8 cellular contexts compared by ENCODE assay signal in genomic region chr10:71396714-71397339, GRCh38. TPM values are rescaled to one million over a fixed set of nuclear protein-coding genes. Genes with fewer than 3 reads are reported as not detected.
A peak's percentile ranks its signal among the peaks of the same experiment; 100 is the strongest.
DNase-seq lines count a peak whose midpoint lies in the region; ATAC-seq, FAIRE-seq and TF ChIP-seq lines count a peak whose summit lies in the region.

Gene CDH23 (plus strand): TSS chr10:71396920. CDS start chr10:71439832, 42,912 bp downstream.

- peaks cover 52 to 59% (median 54%) of the 10 kb centered on the region in 3 donors for H3K27me3 Mint-ChIP-seq in CD14-positive monocyte (ENCODE audit: low read depth in 3 of 3)
- peaks cover 85% of the 10 kb centered on the region for H3K27me3 Mint-ChIP-seq in astrocyte (ENCODE audit: low read depth, unreplicated experiment)

- H3K4me1 Mint-ChIP-seq in CD14-positive monocyte: peaks cover 16% of the 10 kb centered on the region
- peaks cover 2% of the 10 kb centered on the region for H3K4me1 Mint-ChIP-seq in astrocyte (ENCODE audit: low read depth, unreplicated experiment)

- H4K20me1 ChIP-seq in astrocyte (ENCODE audit: insufficient read depth, low read length): peaks cover 4% of the 10 kb centered on the region

- no peaks in the 10 kb centered on the region for H3K9me3 ChIP-seq in astrocyte (ENCODE audit: insufficient read depth, low read depth, low read length)
- H3K9me3 ChIP-seq in left lung: no peaks in the 10 kb centered on the region
- no peaks in the 10 kb centered on the region for H3K9me3 ChIP-seq in thymus (ENCODE audit: control insufficient read depth)

- ATAC-seq in left lung: peak; percentile 53
- ATAC-seq in HG02885 (IDR thresholded peaks at IDR 0.05; ENCODE audit: poor library complexity, unreplicated experiment): no peak
- ATAC-seq in GM21717 (IDR thresholded peaks at IDR 0.05; ENCODE audit: unreplicated experiment): no peak

- intact Hi-C loops in CD14-positive monocyte (cut with micrococcal nuclease) (no loop called here), left lung (cut with DNase I) (loop anchor here in 1 of 2 donors (5.0 to 10.0 kb wide), 2 partner anchors 170 to 298 kb away; no protein-coding TSS in a partner anchor)

- H3K36me3 ChIP-seq in astrocyte (ENCODE audit: insufficient read depth, low read length) (no peaks in the 10 kb centered on the region), left lung (no peaks in the 10 kb centered on the region), thymus (ENCODE audit: control insufficient read depth, insufficient read depth) (no peaks in the 10 kb centered on the region)

- under 1% methylated on average over 97 of the region's 97 CpGs for WGBS in thymus

- H3K4me3 Mint-ChIP-seq in CD14-positive monocyte (peak within 1 kb of the TSS; percentile 74 to 86), astrocyte (ENCODE audit: unreplicated experiment) (peak within 1 kb of the TSS; percentile 40)

- DNase-seq in CD14-positive monocyte (ENCODE audit: low spot score): no peak
- DNase-seq in HuH-7.5 (ENCODE audit: low spot score): peak; percentile 36
- DNase-seq in astrocyte (ENCODE audit: low read depth): no peak
- peak in 1 of 2 donors; percentile 85 for DNase-seq in left lung
- no peak for DNase-seq in T-helper 1 cell

- H3K4me2 ChIP-seq in astrocyte (ENCODE audit: low read length): peak within 1 kb of the TSS; percentile 76

- H3K27me3 ChIP-seq in astrocyte (ENCODE audit: insufficient read depth, low read length) (peaks cover 62% of the 10 kb centered on the region), left lung (peaks cover 27 to 80% of the 10 kb centered on the region in 2 donors), thymus (ENCODE audit: control insufficient read depth, insufficient read depth) (peaks cover 36% of the 10 kb centered on the region)

- H3K4me1 ChIP-seq in astrocyte (ENCODE audit: insufficient read depth, low read length) (peaks cover 6% of the 10 kb centered on the region), left lung (peaks cover 8 to 19% of the 10 kb centered on the region in 2 donors), thymus (ENCODE audit: control insufficient read depth, insufficient read depth, low read length) (peaks cover 8% of the 10 kb centered on the region)

- H3K27ac ChIP-seq in astrocyte (ENCODE audit: low read depth, low read length) (no peak within 1 kb of the TSS), left lung (no peak within 1 kb of the TSS), thymus (ENCODE audit: low read depth) (peak within 1 kb of the TSS; percentile 37)

- TF ChIP-seq CTCF in CD14-positive monocyte (IDR thresholded peaks at IDR 0.05) (no peak), astrocyte (IDR thresholded peaks at IDR 0.05; ENCODE audit: insufficient read depth, low read depth, low read length) (no peak), left lung (IDR thresholded peaks at IDR 0.05) (no peak)

- H3K9me3 Mint-ChIP-seq in CD14-positive monocyte (peaks cover 0 to 22% (median 3%) of the 10 kb centered on the region in 7 donors), astrocyte (ENCODE audit: unreplicated experiment) (no peaks in the 10 kb centered on the region)

- no peak within 1 kb of the TSS for H3K4me3 ChIP-seq in astrocyte (ENCODE audit: insufficient read depth, low read depth, low read length)
- peak within 1 kb of the TSS; percentile 34 to 41 for H3K4me3 ChIP-seq in left lung
- peak within 1 kb of the TSS; percentile 54 for H3K4me3 ChIP-seq in thymus (ENCODE audit: low read length)

- H3K36me3 Mint-ChIP-seq in CD14-positive monocyte (peaks cover 5 to 12% of the 10 kb centered on the region in 2 donors), astrocyte (ENCODE audit: low read depth, unreplicated experiment) (no peaks in the 10 kb centered on the region)

- H3K27ac Mint-ChIP-seq in CD14-positive monocyte: no peak within 1 kb of the TSS
- no peak within 1 kb of the TSS for H3K27ac Mint-ChIP-seq in astrocyte (ENCODE audit: unreplicated experiment)

- H3K9ac ChIP-seq in astrocyte (ENCODE audit: low read length): no peak within 1 kb of the TSS

- H2AFZ ChIP-seq in astrocyte (ENCODE audit: low read depth, low read length): peak within 1 kb of the TSS; percentile 83

- H3K79me2 ChIP-seq in astrocyte (ENCODE audit: insufficient read depth, low read length): no peaks in the 10 kb centered on the region

- no peak for FAIRE-seq in astrocyte (lab: Jason Lieb, UNC)

RNA-seq across cellular contexts. Expression of gene CDH23, which starts in this region (rescaled TPM):
- 10 to 100 TPM in 1 of 2 donors, 1 to 10 TPM in 1; 8.2 to 10.5 TPM for polyA plus RNA-seq in CD14-positive monocyte
- 0.17 TPM in 1 of 2 replicates, not detected in the other for total RNA-seq in astrocyte
- 10 to 100 TPM; 22.4 to 22.8 TPM for total RNA-seq in left lung
- 9.1 TPM for polyA plus RNA-seq in thymus

Comparison
In these comparisons a context has a peak if more than half of its experiments do, and no peak if none do; other contexts are left out.
1. RNA of gene CDH23 (total RNA-seq): 22.4 to 22.8 TPM in left lung; 0.17 TPM in astrocyte; every median in the first group is over 10 times any median in the second.